In the genomic region with DNA sequence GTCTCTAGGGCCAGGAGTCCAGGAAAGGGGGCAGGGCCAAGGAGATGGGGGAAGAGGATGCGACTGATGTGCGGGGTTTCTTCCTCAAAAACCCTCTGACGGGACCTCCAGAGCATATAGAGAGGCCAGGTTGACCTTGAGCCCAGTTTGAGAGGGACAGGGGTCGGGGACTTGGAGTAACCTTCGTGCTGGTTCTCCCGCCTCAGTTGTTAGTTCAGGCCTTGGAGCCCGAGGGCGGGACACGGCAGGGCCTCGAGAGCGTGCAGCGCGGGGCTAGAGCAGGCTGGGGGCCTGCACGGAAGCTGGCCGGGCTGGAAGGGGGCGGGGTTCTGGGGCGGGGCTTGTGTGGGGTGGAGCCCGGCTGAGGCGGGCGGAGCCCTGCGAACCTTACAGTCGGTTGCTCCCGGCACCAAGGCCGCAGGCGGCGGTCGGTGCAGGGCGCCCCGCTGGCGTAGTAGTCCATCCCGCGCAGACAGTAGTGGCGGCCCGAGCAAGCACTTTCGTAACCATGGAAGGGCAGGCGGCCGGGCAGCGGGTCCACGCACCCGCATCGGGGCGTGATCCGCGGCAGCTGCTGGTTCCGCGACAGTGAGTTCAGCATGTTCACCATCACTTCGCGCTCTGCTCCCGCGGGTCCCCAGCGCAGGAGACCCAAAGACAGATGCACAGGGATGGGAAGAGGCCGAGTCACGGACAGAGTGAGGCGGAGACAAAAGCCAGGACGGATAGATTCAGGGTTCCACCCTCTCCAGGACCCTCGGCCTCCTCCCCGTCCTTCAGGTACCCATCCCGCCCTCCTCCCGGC, we compare ENCODE assay signal across 8 cellular contexts. TPM values are rescaled to one million over a fixed set of nuclear protein-coding genes. Genes with fewer than 3 reads are reported as not detected.
DNase-seq lines count a peak whose midpoint lies in the region; ATAC-seq and TF ChIP-seq lines count a peak whose summit lies in the region.

No MANE protein-coding gene starts in this region.

- no peaks in the 10 kb centered on the region for H3K9me3 Mint-ChIP-seq in activated T-cell treated with anti-CD3 and anti-CD28 coated beads, Interleukin-2, amount 50 U/mL, for 24 hours

- H3F3A ChIP-seq in OCI-LY1 (ENCODE audit: insufficient read depth, low read length): no peaks in the 10 kb centered on the region

- H3K27me3 ChIP-seq in OCI-LY1 (ENCODE audit: insufficient read depth, low read length) (no peaks in the 10 kb centered on the region), esophagus (ENCODE audit: control insufficient read depth in 1 of 2, insufficient read depth in 2 of 2, low read length in 2 of 2) (no peaks in the 10 kb centered on the region)

- H3K27me3 Mint-ChIP-seq in activated T-cell treated with anti-CD3 and anti-CD28 coated beads, Interleukin-2, amount 50 U/mL, for 24 hours: peaks cover 3% of the 10 kb centered on the region

- peak overlapping the region; percentile 9 for H3K27ac ChIP-seq in OCI-LY1 (ENCODE audit: low read depth, low read length, poor library complexity, severe bottlenecking)
- H3K27ac ChIP-seq in esophagus (ENCODE audit: low read depth in 2 of 2, low read length in 1 of 2): peak overlapping the region in 1 of 2 donors; percentile 63

- TF ChIP-seq CTCF in OCI-LY1 (IDR thresholded peaks at IDR 0.05; ENCODE audit: low read length): no peak

- peak overlapping the region; percentile 38 for H3K27ac Mint-ChIP-seq in activated T-cell treated with anti-CD3 and anti-CD28 coated beads, Interleukin-2, amount 50 U/mL, for 24 hours

- H3K36me3 ChIP-seq in OCI-LY1 (ENCODE audit: insufficient read depth, low read length): no peaks in the 10 kb centered on the region
- H3K36me3 ChIP-seq in esophagus (ENCODE audit: control insufficient read depth in 2 of 2, insufficient read depth in 2 of 2, low read length in 1 of 2): no peaks in the 10 kb centered on the region

- H3K36me3 Mint-ChIP-seq in activated T-cell treated with anti-CD3 and anti-CD28 coated beads, Interleukin-2, amount 50 U/mL, for 24 hours (ENCODE audit: low read depth): no peaks in the 10 kb centered on the region

- H2AFZ ChIP-seq in OCI-LY1 (ENCODE audit: low read length): no peak overlapping the region

- no peaks in the 10 kb centered on the region for H3K9me2 ChIP-seq in OCI-LY1 (ENCODE audit: low read depth, low read length)

- peak; percentile 49 for ATAC-seq in HG03354 (IDR thresholded peaks at IDR 0.05; ENCODE audit: poor library complexity, severe bottlenecking, unreplicated experiment)

- H3K79me2 ChIP-seq in OCI-LY1 (ENCODE audit: insufficient read depth, low read length): no peaks in the 10 kb centered on the region

- peaks cover 27% of the 10 kb centered on the region for H3K4me1 ChIP-seq in OCI-LY1 (ENCODE audit: insufficient read depth, low read length, severe bottlenecking)
- H3K4me1 ChIP-seq in esophagus (ENCODE audit: control insufficient read depth in 2 of 2, insufficient read depth in 2 of 2, low read length in 1 of 2): peaks cover 12 to 16% of the 10 kb centered on the region in 2 donors

- peaks cover 37% of the 10 kb centered on the region for H3K4me1 Mint-ChIP-seq in activated T-cell treated with anti-CD3 and anti-CD28 coated beads, Interleukin-2, amount 50 U/mL, for 24 hours (ENCODE audit: low read depth)

- DNase-seq in GF-D8 (lab: John Stamatoyannopoulos, UW) (peak; percentile 61), mucosa of gallbladder (ENCODE audit: low spot score) (peak; percentile 82), cortex of kidney (lab: John Stamatoyannopoulos, UW) (no peak)
- DNase-seq in activated T-cell treated with anti-CD3 and anti-CD28 coated beads, Interleukin-2, amount 50 U/mL, for 24 hours: peak; percentile 88
- peak; percentile 58 to 63 for DNase-seq in stimulated activated CD8-positive, alpha-beta memory T cell treated with anti-CD3 and anti-CD28 coated beads, Interleukin-4, amount 100 ng/mL, for 1 hour (ENCODE audit: low read depth in 2 of 2, low spot score in 1 of 2)

- H3K4me3 Mint-ChIP-seq in activated T-cell treated with anti-CD3 and anti-CD28 coated beads, Interleukin-2, amount 50 U/mL, for 24 hours: peak overlapping the region; percentile 75

- H3K4me2 ChIP-seq in OCI-LY1 (ENCODE audit: low read length): peak overlapping the region; percentile 74

- H3K4me3 ChIP-seq in OCI-LY1 (ENCODE audit: low read depth, low read length, poor library complexity, severe bottlenecking) (peak overlapping the region; percentile 62), esophagus (ENCODE audit: low read depth in 1 of 2, low read length in 2 of 2) (peak overlapping the region; percentile 35 to 55)

- H3K9me3 ChIP-seq in OCI-LY1 (ENCODE audit: low read length): no peaks in the 10 kb centered on the region
- no peaks in the 10 kb centered on the region for H3K9me3 ChIP-seq in esophagus (ENCODE audit: control insufficient read depth in 2 of 2, insufficient read depth in 1 of 2, low read depth in 1 of 2, low read length in 1 of 2)

- H3K9ac ChIP-seq in OCI-LY1 (ENCODE audit: low read length): peak overlapping the region; percentile 60

- H4K20me1 ChIP-seq in OCI-LY1 (ENCODE audit: insufficient read depth, low read length): no peaks in the 10 kb centered on the region

- WGBS in esophagus, 2 donors: 3 to 4% methylated on average over 55 to 59 of the region's 59 CpGs

RNA-seq across cellular contexts. Expression of gene MYORG, which starts 4.0 kb away (rescaled TPM):
- 1 to 10 TPM; 2.5 to 3.6 TPM for polyA plus RNA-seq in esophagus
- 94.5 TPM for total RNA-seq in mucosa of gallbladder

RNA-seq across cellular contexts. Expression of gene NUDT2, which starts 51.3 kb away (rescaled TPM):
- 10 to 100 TPM; 17.3 to 35.2 TPM for polyA plus RNA-seq in esophagus
- total RNA-seq in mucosa of gallbladder: 25.5 TPM

RNA-seq across cellular contexts. Expression of gene KIF24, which starts 51.6 kb away (rescaled TPM):
- polyA plus RNA-seq in esophagus: 1 to 10 TPM in 1 of 2 donors, under 1 TPM in 1; 0.90 to 1.0 TPM
- 1.9 TPM for total RNA-seq in mucosa of gallbladder
